In genomic region chr12:53064613-53065415, GRCh38 we compare ENCODE assay signal across 12 cellular contexts. TPM values are rescaled to one million over a fixed set of nuclear protein-coding genes. Genes with fewer than 3 reads are reported as not detected.
DNase-seq lines count a peak whose midpoint lies in the region; ATAC-seq and TF ChIP-seq lines count a peak whose summit lies in the region.
"Had no signal": no experiment of that assay in that cellular context is flagged by ENCODE, and none has a peak within 500 bp of the region (broad histone marks: within the 10 kb centered on the region; RNA-seq: fewer than 3 reads in every experiment).

No MANE protein-coding gene starts in this region.

- no peak overlapping the region for H2AFZ ChIP-seq in parathyroid adenoma

- peaks cover 0 to 100% (median 76%) of the 10 kb centered on the region in 3 donors for H3K4me1 ChIP-seq in gastroesophageal sphincter
- peaks cover 24% of the 10 kb centered on the region for H3K4me1 ChIP-seq in parathyroid adenoma
- H3K4me1 ChIP-seq in vagina: peaks cover 89% of the 10 kb centered on the region

- H3K36me3 ChIP-seq in gastroesophageal sphincter (peaks cover 0 to 95% of the 10 kb centered on the region in 2 donors), parathyroid adenoma (ENCODE audit: control insufficient read depth, insufficient read depth, low read length) (no peaks in the 10 kb centered on the region), vagina (peaks cover 0 to 36% of the 10 kb centered on the region in 2 donors)

- TF ChIP-seq POLR2A in gastroesophageal sphincter (IDR thresholded peaks at IDR 0.05) (no peak), vagina (IDR thresholded peaks at IDR 0.05) (no peak)

- TF ChIP-seq EP300 in gastroesophageal sphincter (IDR thresholded peaks at IDR 0.05): no peak

- TF ChIP-seq CTCF in gastroesophageal sphincter (IDR thresholded peaks at IDR 0.05): no peak
- TF ChIP-seq CTCF in parathyroid adenoma (IDR thresholded peaks at IDR 0.05): no peak
- no peak for TF ChIP-seq CTCF in vagina (IDR thresholded peaks at IDR 0.05)

- intact Hi-C loops in Right ventricle myocardium inferior (cut with DNase I): loop anchor here (5.0 kb wide), 1 partner anchor 232 kb away; the partner anchor contains the start of genes MYG1 and PFDN5
- intact Hi-C loops in left cardiac atrium (cut with DNase I): loop anchor here (5.0 to 10.0 kb wide), 3 partner anchors 127 to 230 kb away; partner anchors contain the start of genes MYG1 (in 1 of the 2) and PFDN5 (in 1 of the 2)
- intact Hi-C loops in vagina (cut with DNase I): loop anchor here (10.0 kb wide), 1 partner anchor 130 kb away; no protein-coding TSS in a partner anchor

- no peaks in the 10 kb centered on the region for H3K9me3 ChIP-seq in gastroesophageal sphincter
- H3K9me3 ChIP-seq in parathyroid adenoma (ENCODE audit: control insufficient read depth, low read length): no peaks in the 10 kb centered on the region
- no peaks in the 10 kb centered on the region for H3K9me3 ChIP-seq in vagina

- H3K27ac ChIP-seq in gastroesophageal sphincter: peak overlapping the region in 3 of 4 donors; percentile 85 to 95 (median 86)
- peak overlapping the region; percentile 69 for H3K27ac ChIP-seq in parathyroid adenoma
- H3K27ac ChIP-seq in vagina: peak overlapping the region; percentile 80

- no peak overlapping the region for H3K9ac ChIP-seq in parathyroid adenoma

- H3K4me3 ChIP-seq in gastroesophageal sphincter (no peak overlapping the region), parathyroid adenoma (ENCODE audit: low read depth, low read length) (no peak overlapping the region), vagina (no peak overlapping the region)

- ATAC-seq in Right ventricle myocardium inferior (peak; percentile 1), left cardiac atrium (no peak), gastroesophageal sphincter (no peak), HG03439 (IDR thresholded peaks at IDR 0.05; ENCODE audit: unreplicated experiment) (no peak), HG03135 (IDR thresholded peaks at IDR 0.05; ENCODE audit: unreplicated experiment) (no peak)

- no peak overlapping the region for H3K4me2 ChIP-seq in parathyroid adenoma (ENCODE audit: low read length)

- no peaks in the 10 kb centered on the region for H3K79me2 ChIP-seq in parathyroid adenoma

- WGBS in gastroesophageal sphincter (ENCODE audit: low coverage in 1 of 2), 2 donors: 58 to 60% methylated on average over 1 to 4 of the region's 11 CpGs

- no peaks in the 10 kb centered on the region for H3K27me3 ChIP-seq in gastroesophageal sphincter
- H3K27me3 ChIP-seq in parathyroid adenoma (ENCODE audit: control insufficient read depth, insufficient read depth, low read length): no peaks in the 10 kb centered on the region
- H3K27me3 ChIP-seq in vagina: no peaks in the 10 kb centered on the region

- DNase-seq in Right ventricle myocardium inferior (ENCODE audit: missing footprints) (no peak), left cardiac atrium (no peak), vagina (ENCODE audit: extremely low spot score in 2 of 2) (peak in 1 of 2 donors; percentile 92), LoVo (ENCODE audit: low spot score) (no peak)
- DNase-seq: activated CD4-positive, alpha-beta T cell treated with anti-CD3 and anti-CD28 coated beads for 48 hours; EL; KG1; NCI-H2107 had no signal

RNA-seq across cellular contexts. Expression of gene SPRYD3, which starts 14.4 kb away (rescaled TPM):
- total RNA-seq in Right ventricle myocardium inferior (41.0 TPM), left cardiac atrium (10 to 100 TPM; 34.3 to 51.3 TPM), gastroesophageal sphincter (100 to 1,000 TPM in 2 of 4 donors, 10 to 100 TPM in 2; 79.1 to 137 (median 110) TPM), vagina (27.0 TPM)

RNA-seq across cellular contexts. Expression of gene TNS2, which starts 14.9 kb away (rescaled TPM):
- total RNA-seq in Right ventricle myocardium inferior (122 TPM), left cardiac atrium (100 to 1,000 TPM; 108 to 122 TPM), gastroesophageal sphincter (100 to 1,000 TPM; 108 to 323 (median 182) TPM), vagina (235 TPM)

RNA-seq across cellular contexts. Expression of gene IGFBP6, which starts 32.7 kb away (rescaled TPM):
- 54.3 TPM for total RNA-seq in Right ventricle myocardium inferior
- 100 to 1,000 TPM; 134 to 139 TPM for total RNA-seq in left cardiac atrium
- 1,000 to 10,000 TPM in 2 of 4 donors, 100 to 1,000 TPM in 2; 632 to 1,838 (median 914) TPM for total RNA-seq in gastroesophageal sphincter
- total RNA-seq in vagina: 684 TPM

RNA-seq across cellular contexts. Expression of gene SOAT2, which starts 38.5 kb away (rescaled TPM):
- total RNA-seq in Right ventricle myocardium inferior (not detected), left cardiac atrium (not detected), gastroesophageal sphincter (under 1 TPM in 1 of 4 donors, not detected in 3; 0.31 TPM), vagina (0.74 TPM)

RNA-seq across cellular contexts. Expression of gene EIF4B, which starts 58.6 kb away (rescaled TPM):
- total RNA-seq in Right ventricle myocardium inferior (416 TPM), left cardiac atrium (100 to 1,000 TPM; 332 to 341 TPM), gastroesophageal sphincter (100 to 1,000 TPM; 521 to 701 (median 591) TPM), vagina (339 TPM)
